8 cellular contexts compared by ENCODE assay signal in the genomic region with DNA sequence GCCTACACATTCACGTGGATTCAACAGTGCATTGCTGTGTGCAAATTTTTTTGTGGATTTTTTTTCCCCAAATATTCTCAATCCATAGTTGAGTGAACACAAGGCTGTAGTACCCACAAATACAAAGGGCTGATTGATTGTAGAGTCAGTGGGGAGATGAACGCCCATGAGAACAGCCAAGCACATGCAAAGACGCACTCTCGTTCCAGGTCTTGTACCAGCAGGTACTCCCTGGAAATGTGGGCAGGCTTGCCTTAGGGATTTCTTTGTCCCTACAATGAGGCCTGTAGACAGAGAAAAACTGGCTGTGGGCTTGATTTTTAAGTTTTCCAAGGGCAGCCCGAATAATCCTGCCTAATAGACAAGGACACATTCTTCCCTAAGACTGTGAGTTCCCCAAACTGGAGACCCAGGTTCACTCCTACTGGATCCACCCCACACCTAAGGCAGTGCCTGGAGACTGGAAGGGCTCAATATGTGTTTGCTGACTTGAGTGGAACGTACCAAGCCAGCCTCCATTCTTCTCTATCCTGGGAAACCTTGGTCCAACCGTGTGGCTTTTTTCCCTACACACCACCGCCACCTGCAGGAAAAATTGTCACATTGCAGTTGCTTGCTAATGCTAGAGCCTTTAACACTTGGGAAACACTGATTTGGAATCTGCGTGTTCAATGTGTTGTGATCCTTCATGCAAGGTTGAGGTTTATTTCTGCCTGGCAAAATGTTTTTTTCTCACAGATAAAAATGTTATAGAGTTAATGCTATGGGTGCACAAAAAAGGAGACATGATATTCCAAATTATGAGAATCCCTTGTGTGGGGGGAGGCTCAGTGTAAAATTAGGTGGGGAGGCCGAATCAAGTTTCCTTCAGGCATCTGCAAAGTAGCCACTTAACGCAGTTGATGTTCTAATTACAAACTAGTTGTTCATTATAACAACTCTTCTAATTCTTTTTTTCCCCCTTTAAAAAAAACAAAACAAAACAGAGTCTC. TPM values are rescaled to one million over a fixed set of nuclear protein-coding genes. Genes with fewer than 3 reads are reported as not detected.
DNase-seq lines count a peak whose midpoint lies in the region; ATAC-seq, FAIRE-seq and TF ChIP-seq lines count a peak whose summit lies in the region.

No MANE protein-coding gene starts in this region.

- H3K9me3 ChIP-seq in Panc1 (ENCODE audit: control insufficient read depth, insufficient read depth, low read depth, low read length) (no peaks in the 10 kb centered on the region), lower lobe of right lung (no peaks in the 10 kb centered on the region)

- TF ChIP-seq POLR2A in GM12892 (IDR thresholded peaks at IDR 0.05; ENCODE audit: low read depth, low read length), result no peak

- H3K27me3 ChIP-seq in Panc1 (ENCODE audit: control insufficient read depth, insufficient read depth, low read length), result peaks cover 3% of the 10 kb centered on the region; the same call in 1 of the 2 replicates
- no peaks in the 10 kb centered on the region for H3K27me3 ChIP-seq in lower lobe of right lung (ENCODE audit: low read depth)

- H3K4me3 ChIP-seq in Panc1 (ENCODE audit: low read depth in 2 of 2, low read length in 2 of 2) (no peak overlapping the region), lower lobe of right lung (no peak overlapping the region)

- BruUV-seq in Panc1 (replicated peaks; lab: Mats Ljungman, UMichigan), result no TSS peak

- ATAC-seq in Panc1 (peak; percentile 92), lower lobe of right lung (peak; percentile 82 to 85), GM18520 (IDR thresholded peaks at IDR 0.05; ENCODE audit: unreplicated experiment) (no peak)

- H3K4me1 ChIP-seq in Panc1 (ENCODE audit: control insufficient read depth, insufficient read depth, low read length) (no peaks in the 10 kb centered on the region), lower lobe of right lung (no peaks in the 10 kb centered on the region)

- peak; percentile 14 for FAIRE-seq in GM12892 (lab: Jason Lieb, UNC)
- peak; percentile 90 for FAIRE-seq in urothelium cell line (lab: Jason Lieb, UNC)

- TF ChIP-seq CTCF in Panc1 (IDR thresholded peaks at IDR 0.05) (peak; percentile 92), lower lobe of right lung (IDR thresholded peaks at IDR 0.05) (peak; percentile 88)

- POLR2A ChIA-PET in Panc1 (lab: Charles Lee), result no interaction called here

- in situ Hi-C loops in Panc1 (cut with HindIII; ENCODE audit: low pct_unique_long_range_greater_than_20kb, low sequenced_read_pairs), result no loop called here

- H3K27ac ChIP-seq in Panc1 (ENCODE audit: low read length) (no peak overlapping the region), lower lobe of right lung (no peak overlapping the region)

- intact Hi-C loops in Panc1 (cut with micrococcal nuclease; ENCODE audit: unreplicated experiment) (loop anchor here (1.0 to 5.0 kb wide), 4 partner anchors 88 to 544 kb away; no protein-coding TSS in a partner anchor), lower lobe of right lung (cut with DNase I) (no loop called here)

- H3K36me3 ChIP-seq in Panc1 (ENCODE audit: control insufficient read depth, insufficient read depth, low read length), result no peaks in the 10 kb centered on the region
- H3K36me3 ChIP-seq in lower lobe of right lung, result no peaks in the 10 kb centered on the region

- peak; percentile 77 for DNase-seq in AG20443 (ENCODE audit: low spot score)
- no peak for DNase-seq in GM12892 (ENCODE audit: insufficient read length)
- peak; percentile 64 for DNase-seq in M059J (ENCODE audit: low read depth)
- peak; percentile 41 for DNase-seq in Panc1 (ENCODE audit: low read depth, low spot score)
- DNase-seq in dermis microvascular lymphatic vessel endothelial cell (ENCODE audit: low read depth in 2 of 2), result peak; percentile 31 to 65
- no peak for DNase-seq in lower lobe of right lung
- peak; percentile 77 for DNase-seq in urothelium cell line (ENCODE audit: low spot score)

- CTCF ChIA-PET in Panc1 (lab: Charles Lee), result no interaction called here

RNA-seq across cellular contexts. Expression of a gene that starts 49.3 kb away (rescaled TPM):
- not detected for polyA plus RNA-seq in GM12892 (2012; ENCODE audit: missing spikeins)
- not detected in 2 replicates for total RNA-seq in M059J (2014; rRNA removed; shearing (Covaris generic))
- not detected for total RNA-seq in Panc1 (2021; ENCODE audit: unreplicated experiment)
- not detected for polyA plus RNA-seq in Panc1 (2012; ENCODE audit: insufficient read length)
- not detected in 2 replicates for total RNA-seq in dermis microvascular lymphatic vessel endothelial cell
- total RNA-seq in lower lobe of right lung, result not detected

Comparison
In these comparisons a context has a peak if more than half of its experiments do, and no peak if none do; other contexts are left out.
1. DNase-seq: peak in AG20443 (single experiment), M059J (single experiment), Panc1 (single experiment), dermis microvascular lymphatic vessel endothelial cell (2 of 2) and urothelium cell line (single experiment); none in GM12892 (single experiment) and lower lobe of right lung (single experiment).